8 cellular contexts compared by ENCODE assay signal in the genomic region with DNA sequence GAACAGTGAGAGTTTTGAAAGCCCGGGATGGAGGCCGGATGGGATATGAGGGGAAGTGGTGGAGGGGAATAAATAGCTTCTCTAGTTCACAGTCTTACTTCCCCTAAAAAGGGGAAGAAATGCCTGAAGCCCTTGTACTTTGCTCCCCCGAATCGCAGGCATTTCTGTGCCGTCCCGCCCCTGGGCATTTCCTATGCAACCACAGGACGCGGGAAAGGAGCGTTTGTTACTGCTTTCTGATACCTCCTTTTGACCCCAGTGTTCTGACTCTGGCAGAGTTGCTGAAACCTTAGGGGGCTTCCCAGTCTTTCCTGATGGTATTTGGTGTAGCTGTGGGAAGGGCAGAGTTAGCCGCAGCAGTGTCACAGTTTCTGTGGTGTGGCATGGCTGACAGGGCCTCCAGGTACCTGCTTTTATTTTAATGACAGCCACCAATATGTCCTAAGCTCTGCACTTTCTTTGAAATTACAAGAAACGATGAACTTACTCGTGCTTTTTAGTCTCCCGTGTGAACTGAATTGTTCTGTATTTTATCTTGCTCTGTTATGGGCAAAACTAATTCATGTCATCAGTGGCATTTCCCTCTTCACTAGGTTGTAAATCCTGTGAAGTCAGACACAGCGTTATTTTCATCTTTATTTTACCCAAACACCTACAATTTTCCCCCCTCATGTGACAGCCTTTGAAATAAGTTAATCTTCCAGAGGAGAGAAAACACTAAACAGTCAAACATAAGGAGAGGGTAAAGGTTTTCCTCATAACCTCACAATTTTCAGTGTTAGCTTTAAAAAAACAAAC.
DNase-seq lines count a peak whose midpoint lies in the region; ATAC-seq and TF ChIP-seq lines count a peak whose summit lies in the region.

No MANE protein-coding gene starts in this region.

- peak; percentile 89 for DNase-seq in NB4 (ENCODE audit: low read depth)
- DNase-seq in foreskin melanocyte, result peak; percentile 24
- DNase-seq in islet precursor cell, result no peak
- no peak for DNase-seq in HPDE6-E6E7 (ENCODE audit: extremely low spot score)

- no peaks in the 10 kb centered on the region for H3K36me3 Mint-ChIP-seq in stimulated activated memory B cell treated with anti-CD40 and anti-IgM and Interleukin-4, amounts not matched to agents 10 μg/mL and 1 μg/mL and 100 μg/mL, for 72 hours

- no peak for TF ChIP-seq CTCF in NB4 (IDR thresholded peaks at IDR 0.05; ENCODE audit: low read depth, low read length)

- peak overlapping the region; percentile 65 for H3K4me3 Mint-ChIP-seq in stimulated activated memory B cell treated with anti-CD40 and anti-IgM and Interleukin-4, amounts not matched to agents 10 μg/mL and 1 μg/mL and 100 μg/mL, for 72 hours

- H3K27me3 Mint-ChIP-seq in stimulated activated memory B cell treated with anti-CD40 and anti-IgM and Interleukin-4, amounts not matched to agents 10 μg/mL and 1 μg/mL and 100 μg/mL, for 72 hours, result no peaks in the 10 kb centered on the region

- peak overlapping the region; percentile 78 for H3K27ac Mint-ChIP-seq in stimulated activated memory B cell treated with anti-CD40 and anti-IgM and Interleukin-4, amounts not matched to agents 10 μg/mL and 1 μg/mL and 100 μg/mL, for 72 hours

- peak overlapping the region; percentile 52 for H3K4me3 ChIP-seq in NB4 (ENCODE audit: low read depth, low read length)

- ATAC-seq in GM19438 (IDR thresholded peaks at IDR 0.05; ENCODE audit: low read depth, unreplicated experiment), result peak; percentile 46
- peak; percentile 79 for ATAC-seq in stimulated activated memory B cell treated with anti-CD40 and anti-IgM and Interleukin-4, amounts not matched to agents 10 μg/mL and 1 μg/mL and 100 μg/mL, for 72 hours
- ATAC-seq in HG03095 (IDR thresholded peaks at IDR 0.05; ENCODE audit: unreplicated experiment), result no peak
- ATAC-seq in GM19351 (IDR thresholded peaks at IDR 0.05; ENCODE audit: unreplicated experiment), result no peak

- H3K4me1 Mint-ChIP-seq in stimulated activated memory B cell treated with anti-CD40 and anti-IgM and Interleukin-4, amounts not matched to agents 10 μg/mL and 1 μg/mL and 100 μg/mL, for 72 hours, result peaks cover 92% of the 10 kb centered on the region

- no peaks in the 10 kb centered on the region for H3K9me3 Mint-ChIP-seq in stimulated activated memory B cell treated with anti-CD40 and anti-IgM and Interleukin-4, amounts not matched to agents 10 μg/mL and 1 μg/mL and 100 μg/mL, for 72 hours

- TF ChIP-seq POLR2A in NB4 (IDR thresholded peaks at IDR 0.05; ENCODE audit: extremely low read depth, insufficient read length), result no peak

Comparison
In these comparisons a context has a peak if more than half of its experiments do, and no peak if none do; other contexts are left out.
1. ATAC-seq: peak in GM19438 (single experiment) and stimulated activated memory B cell treated with anti-CD40 and anti-IgM and Interleukin-4, amounts not matched to agents 10 μg/mL and 1 μg/mL and 100 μg/mL, for 72 hours (single experiment); none in HG03095 (single experiment) and GM19351 (single experiment).
2. DNase-seq: peak in NB4 (single experiment) and foreskin melanocyte (single experiment); none in islet precursor cell (single experiment) and HPDE6-E6E7 (single experiment).